Comparison of ENCODE assay signal across 11 cellular contexts in the genomic region with DNA sequence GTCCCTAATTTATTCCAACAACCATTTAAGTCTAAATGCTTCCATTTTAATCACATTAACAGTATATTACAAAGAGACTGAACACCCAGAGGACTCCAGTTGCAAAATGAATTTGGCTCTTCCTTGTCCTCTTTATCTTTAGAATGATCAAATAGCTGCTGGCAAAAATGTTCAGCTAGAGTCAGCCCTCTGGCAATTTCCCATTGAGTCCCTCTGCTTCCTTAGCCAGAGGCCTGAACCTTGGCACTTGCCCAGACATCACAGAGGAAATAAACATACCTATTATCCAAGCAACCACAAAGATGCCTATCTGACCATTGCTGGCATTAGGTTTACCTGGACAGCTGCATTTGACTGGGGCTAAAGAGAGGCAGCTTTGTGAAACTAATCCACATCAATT.
DNase-seq lines count a peak whose midpoint lies in the region; ATAC-seq and TF ChIP-seq lines count a peak whose summit lies in the region.
"Had no signal": no experiment of that assay in that cellular context is flagged by ENCODE, and none has a peak within 500 bp of the region (broad histone marks: within the 10 kb centered on the region; RNA-seq: fewer than 3 reads in every experiment).

No MANE protein-coding gene starts in this region.

- intact Hi-C loops in left ventricle myocardium superior (cut with micrococcal nuclease) (no loop called here), left cardiac atrium (cut with DNase I) (no loop called here)

- no peaks in the 10 kb centered on the region for H3K9me3 Mint-ChIP-seq in mesothelial cell of epicardium

- H3K9me3 ChIP-seq in RWPE2 (ENCODE audit: severe bottlenecking) = no peaks in the 10 kb centered on the region

- H3K27ac Mint-ChIP-seq in mesothelial cell of epicardium = no peak overlapping the region

- H3K4me3 Mint-ChIP-seq in mesothelial cell of epicardium = no peak overlapping the region

- no peaks in the 10 kb centered on the region for H3K27me3 Mint-ChIP-seq in mesothelial cell of epicardium (ENCODE audit: low read depth)

- TF ChIP-seq CTCF in RWPE2 (IDR thresholded peaks at IDR 0.05; ENCODE audit: poor library complexity, severe bottlenecking) = no peak
- no peak for TF ChIP-seq CTCF in foreskin fibroblast (IDR thresholded peaks at IDR 0.05; ENCODE audit: low read depth, low read length)
- TF ChIP-seq CTCF in mesothelial cell of epicardium (IDR thresholded peaks at IDR 0.05; ENCODE audit: unreplicated experiment) = no peak

- peaks cover 12% of the 10 kb centered on the region for H3K4me1 ChIP-seq in RWPE2 (ENCODE audit: insufficient read depth, poor library complexity, severe bottlenecking)

- peak overlapping the region; percentile 39 for H3K27ac ChIP-seq in RWPE2 (ENCODE audit: poor library complexity, severe bottlenecking)

- H3K4me3 ChIP-seq in RWPE2 (ENCODE audit: severe bottlenecking) = no peak overlapping the region
- no peak overlapping the region for H3K4me3 ChIP-seq in foreskin fibroblast (ENCODE audit: low read depth in 1 of 2, low read length in 2 of 2)

- H3K36me3 ChIP-seq in RWPE2 (ENCODE audit: low read depth) = no peaks in the 10 kb centered on the region

- H3K4me1 Mint-ChIP-seq in mesothelial cell of epicardium = peaks cover 11% of the 10 kb centered on the region

- DNase-seq in left ventricle myocardium superior (no peak), left cardiac atrium (no peak), RWPE2 (ENCODE audit: low spot score) (peak; percentile 83), foreskin fibroblast (peak; percentile 66 to 75), mesothelial cell of epicardium (ENCODE audit: low spot score in 2 of 2, unreplicated experiment in 2 of 2) (no peak)
- DNase-seq: activated CD4-positive, CD25-positive, alpha-beta regulatory T cell treated with anti-CD3 and anti-CD28 coated beads, Interleukin-2, amount 50 U/mL, for 72 hours; central memory CD4-positive, alpha-beta T cell; NCI-H1436 had no signal

- H3K36me3 Mint-ChIP-seq in mesothelial cell of epicardium = no peaks in the 10 kb centered on the region

- no peaks in the 10 kb centered on the region for H3K27me3 ChIP-seq in RWPE2 (ENCODE audit: insufficient read depth, poor library complexity, severe bottlenecking)

- ATAC-seq in left ventricle myocardium superior (peak; percentile 47), left cardiac atrium (no peak), RWPE2 (ENCODE audit: low read depth) (peak; percentile 96), HG03521 (IDR thresholded peaks at IDR 0.05; ENCODE audit: unreplicated experiment) (no peak), GM19023 (IDR thresholded peaks at IDR 0.05; ENCODE audit: unreplicated experiment) (no peak), HG03039 (IDR thresholded peaks at IDR 0.05; ENCODE audit: unreplicated experiment) (no peak)

Comparison
In these comparisons a context has a peak if more than half of its experiments do, and no peak if none do; other contexts are left out.
1. ATAC-seq: peak in left ventricle myocardium superior (single experiment) and RWPE2 (single experiment); none in left cardiac atrium (0 of 2), HG03521 (single experiment), GM19023 (single experiment) and HG03039 (single experiment).
2. DNase-seq: peak in RWPE2 (single experiment) and foreskin fibroblast (2 of 2); none in left ventricle myocardium superior (single experiment), left cardiac atrium (single experiment) and mesothelial cell of epicardium (0 of 2).